27 cellular contexts compared by ENCODE assay signal in genomic region chr22:48596111-48596860, GRCh38.
"Had no signal": no experiment of that assay in that cellular context is flagged by ENCODE, and none has a peak within 500 bp of the region (broad histone marks: within the 10 kb centered on the region; RNA-seq: fewer than 3 reads in every experiment).

No MANE protein-coding gene starts in this region.

- H3K9me3 Mint-ChIP-seq: activated CD4-positive, alpha-beta T cell treated with anti-CD3 and anti-CD28 coated beads, Interleukin-2, amount 10 ng/mL, durations not matched to agents 24 days and 14 days; activated naive CD8-positive, alpha-beta T cell treated with anti-CD3 and anti-CD28 coated beads, Interleukin-2, amount 50 U/mL, for 24 hours; activated T-cell treated with anti-CD3 and anti-CD28 coated beads, Interleukin-2, amount 50 U/mL, for 24 hours; central memory CD8-positive, alpha-beta T cell had no signal

- H3K27me3 ChIP-seq: ascending aorta, body of pancreas had no signal

- H3K4me1 Mint-ChIP-seq: activated B cell treated with CpG ODN at 0.5 μM for 24 hours; activated CD4-positive, alpha-beta T cell treated with anti-CD3 and anti-CD28 coated beads, Interleukin-2, amount 10 ng/mL, durations not matched to agents 24 days and 14 days; activated CD8-positive, alpha-beta memory T cell treated with anti-CD3 and anti-CD28 coated beads, Interleukin-2, amount 10 ng/mL, durations not matched to agents 7 days and 5 days; activated naive CD8-positive, alpha-beta T cell treated with anti-CD3 and anti-CD28 coated beads, Interleukin-2, amount 50 U/mL, for 24 hours; central memory CD8-positive, alpha-beta T cell had no signal

- H3K36me3 Mint-ChIP-seq: activated CD8-positive, alpha-beta memory T cell treated with anti-CD3 and anti-CD28 coated beads, Interleukin-2, amount 10 ng/mL, durations not matched to agents 7 days and 5 days; activated naive CD4-positive, alpha-beta T cell treated with anti-CD3 and anti-CD28 coated beads, Interleukin-2, amount 50 U/mL, for 72 hours had no signal

- H3K27ac Mint-ChIP-seq: activated B cell treated with CpG ODN at 0.5 μM for 24 hours; activated CD4-positive, alpha-beta T cell treated with anti-CD3 and anti-CD28 coated beads, Interleukin-2, amount 10 ng/mL, durations not matched to agents 24 days and 14 days; activated CD8-positive, alpha-beta memory T cell treated with anti-CD3 and anti-CD28 coated beads, Interleukin-2, amount 10 ng/mL, durations not matched to agents 7 days and 5 days; activated naive CD4-positive, alpha-beta T cell treated with anti-CD3 and anti-CD28 coated beads, Interleukin-2, amount 50 U/mL, for 72 hours; activated naive CD8-positive, alpha-beta T cell treated with anti-CD3 and anti-CD28 coated beads, Interleukin-2, amount 50 U/mL, for 24 hours; activated T-cell treated with anti-CD3 and anti-CD28 coated beads, Interleukin-2, amount 50 U/mL, for 24 hours; T-helper 1 cell treated with Interleukin-12 subunit alpha and Interleukin-12 subunit beta and Interleukin-4 antibody, amounts not matched to agents 30 μg/mL and 1 μg/mL, for 36 hours had no signal

- H3K4me3 ChIP-seq: ascending aorta, body of pancreas, SJCRH30 had no signal

- ATAC-seq: activated CD8-positive, alpha-beta memory T cell treated with anti-CD3 and anti-CD28 coated beads, Interleukin-2, amount 10 ng/mL, durations not matched to agents 7 days and 5 days; activated naive CD4-positive, alpha-beta T cell treated with anti-CD3 and anti-CD28 coated beads, Interleukin-2, amount 50 U/mL, for 72 hours; activated naive CD8-positive, alpha-beta T cell treated with anti-CD3 and anti-CD28 coated beads, Interleukin-2, amount 50 U/mL, for 24 hours; body of pancreas; Panc1; SK-N-SH treated with all-trans-retinoic acid at 6 μM for 48 hours had no signal

- H3K36me3 ChIP-seq: SJCRH30 had no signal

- H3K27ac ChIP-seq: ascending aorta, body of pancreas, SJCRH30 had no signal

- H3K4me3 Mint-ChIP-seq: activated B cell treated with CpG ODN at 0.5 μM for 24 hours; activated CD4-positive, alpha-beta T cell treated with anti-CD3 and anti-CD28 coated beads, Interleukin-2, amount 10 ng/mL, durations not matched to agents 24 days and 14 days; activated CD8-positive, alpha-beta memory T cell treated with anti-CD3 and anti-CD28 coated beads, Interleukin-2, amount 10 ng/mL, durations not matched to agents 7 days and 5 days; activated naive CD8-positive, alpha-beta T cell treated with anti-CD3 and anti-CD28 coated beads, Interleukin-2, amount 50 U/mL, for 24 hours; activated T-cell treated with anti-CD3 and anti-CD28 coated beads, Interleukin-2, amount 50 U/mL, for 24 hours; central memory CD8-positive, alpha-beta T cell; T-helper 1 cell treated with Interleukin-12 subunit alpha and Interleukin-12 subunit beta and Interleukin-4 antibody, amounts not matched to agents 30 μg/mL and 1 μg/mL, for 36 hours had no signal

- DNase-seq: activated B cell treated with CpG ODN at 0.5 μM for 24 hours; activated CD4-positive, alpha-beta T cell treated with anti-CD3 and anti-CD28 coated beads for 1 hour; activated CD4-positive, alpha-beta T cell treated with anti-CD3 and anti-CD28 coated beads, Interleukin-2, amount 10 ng/mL, durations not matched to agents 24 days and 14 days; activated CD4-positive, alpha-beta T cell treated with anti-CD3 and anti-CD28 coated beads, Interleukin-2, amount 50 U/mL, for 48 hours; activated CD8-positive, alpha-beta memory T cell treated with anti-CD3 and anti-CD28 coated beads, Interleukin-2, amount 10 ng/mL, durations not matched to agents 7 days and 5 days; activated effector memory CD4-positive, alpha-beta T cell treated with anti-CD3 and anti-CD28 coated beads, Interleukin-2, amount 50 U/mL, for 16 hours; activated naive CD4-positive, alpha-beta T cell treated with Interleukin-2 at 50 U/mL for 16 hours; activated naive CD8-positive, alpha-beta T cell treated with anti-CD3 and anti-CD28 coated beads, Interleukin-2, amount 50 U/mL, for 24 hours; activated T-cell treated with anti-CD3 and anti-CD28 coated beads, Interleukin-2, amount 50 U/mL, for 24 hours; amniotic stem cell; body of pancreas; KBM-7; NCI-H1048; NCI-H146; NCI-H2029; NCI-H2107; NCI-H510A treated with DMSO at 0.1 percent for 48 hours; NCI-H82; RPMI8226; SW 1271 had no signal

- H3K27me3 Mint-ChIP-seq: activated B cell treated with CpG ODN at 0.5 μM for 24 hours; activated CD4-positive, alpha-beta T cell treated with anti-CD3 and anti-CD28 coated beads, Interleukin-2, amount 10 ng/mL, durations not matched to agents 24 days and 14 days; activated CD8-positive, alpha-beta memory T cell treated with anti-CD3 and anti-CD28 coated beads, Interleukin-2, amount 10 ng/mL, durations not matched to agents 7 days and 5 days; activated naive CD8-positive, alpha-beta T cell treated with anti-CD3 and anti-CD28 coated beads, Interleukin-2, amount 50 U/mL, for 24 hours; activated T-cell treated with anti-CD3 and anti-CD28 coated beads, Interleukin-2, amount 50 U/mL, for 24 hours; central memory CD8-positive, alpha-beta T cell had no signal

- H3K9me3 ChIP-seq: ascending aorta, body of pancreas, SJCRH30 had no signal
